In genomic region chr20:62025394-62025793, GRCh38 we compare ENCODE assay signal across 14 cellular contexts. TPM values are rescaled to one million over a fixed set of nuclear protein-coding genes. Genes with fewer than 3 reads are reported as not detected.
A peak's percentile ranks its signal among the peaks of the same experiment; 100 is the strongest.
DNase-seq lines count a peak whose midpoint lies in the region; ATAC-seq, FAIRE-seq and TF ChIP-seq lines count a peak whose summit lies in the region.
"Had no signal": no experiment of that assay in that cellular context is flagged by ENCODE, and none has a peak within 500 bp of the region (broad histone marks: within the 10 kb centered on the region; RNA-seq: fewer than 3 reads in every experiment).

No MANE protein-coding gene starts in this region.

- no peaks in the 10 kb centered on the region for H3K27me3 ChIP-seq in BLaER1 treated with 17β-estradiol and CSF1 and Interleukin-3, amounts not matched to agents 10 nM and 100 nM
- no peaks in the 10 kb centered on the region for H3K27me3 ChIP-seq in GM23338 (ENCODE audit: insufficient read depth)
- no peaks in the 10 kb centered on the region for H3K27me3 ChIP-seq in astrocyte (ENCODE audit: insufficient read depth, low read length)
- H3K27me3 ChIP-seq in neural progenitor cell, result no peaks in the 10 kb centered on the region
- H3K27me3 ChIP-seq in smooth muscle cell (ENCODE audit: low read depth), result no peaks in the 10 kb centered on the region
- H3K27me3 ChIP-seq: sigmoid colon had no signal

- peaks cover 0 to 6% (median 0%) of the 10 kb centered on the region in 11 experiments; a peak in 5 of 22 replicates for H3K36me3 ChIP-seq in BLaER1 treated with 17β-estradiol and CSF1 and Interleukin-3, amounts not matched to agents 10 nM and 100 nM
- H3K36me3 ChIP-seq in GM23338 (ENCODE audit: insufficient read depth) (no peaks in the 10 kb centered on the region), astrocyte (ENCODE audit: insufficient read depth, low read length) (no peaks in the 10 kb centered on the region), neural progenitor cell (no peaks in the 10 kb centered on the region), smooth muscle cell (ENCODE audit: low read depth) (no peaks in the 10 kb centered on the region)
- H3K36me3 ChIP-seq: sigmoid colon, thoracic aorta had no signal

- H4K20me1 ChIP-seq in BLaER1 treated with 17β-estradiol and CSF1 and Interleukin-3, amounts not matched to agents 10 nM and 100 nM, result peaks cover 95 to 100% (median 98%) of the 10 kb centered on the region in 11 experiments
- H4K20me1 ChIP-seq in GM23338 (replicated peaks; ENCODE audit: insufficient read depth), result peaks cover 73% of the 10 kb centered on the region
- H4K20me1 ChIP-seq in astrocyte (ENCODE audit: insufficient read depth, low read length), result peaks cover 94% of the 10 kb centered on the region
- H4K20me1 ChIP-seq in neural progenitor cell (ENCODE audit: low read depth), result peaks cover 95% of the 10 kb centered on the region
- H4K20me1 ChIP-seq in smooth muscle cell (ENCODE audit: low read depth), result peaks cover 93% of the 10 kb centered on the region

- H3K9me3 Mint-ChIP-seq in GM23338, result no peaks in the 10 kb centered on the region
- no peaks in the 10 kb centered on the region for H3K9me3 Mint-ChIP-seq in astrocyte (ENCODE audit: unreplicated experiment)
- H3K9me3 Mint-ChIP-seq in neural progenitor cell, result no peaks in the 10 kb centered on the region
- H3K9me3 Mint-ChIP-seq: activated B cell treated with CpG ODN at 0.5 μM for 24 hours had no signal

- H3K4me3 Mint-ChIP-seq in GM23338 (no peak overlapping the region), astrocyte (ENCODE audit: unreplicated experiment) (no peak overlapping the region), neural progenitor cell (no peak overlapping the region)
- H3K4me3 Mint-ChIP-seq: activated B cell treated with CpG ODN at 0.5 μM for 24 hours had no signal

- H3K9ac ChIP-seq in BLaER1 treated with 17β-estradiol and CSF1 and Interleukin-3, amounts not matched to agents 10 nM and 100 nM, result peak overlapping the region in 8 of 11 experiments; percentile 1 to 72 (median 55); a peak in 8 of 22 replicates
- H3K9ac ChIP-seq in astrocyte (ENCODE audit: low read length) (no peak overlapping the region), neural progenitor cell (no peak overlapping the region), smooth muscle cell (ENCODE audit: low read depth) (no peak overlapping the region)

- H2AFZ ChIP-seq in GM23338 (no peak overlapping the region), astrocyte (ENCODE audit: low read depth, low read length) (no peak overlapping the region), neural progenitor cell (replicated peaks) (no peak overlapping the region), smooth muscle cell (ENCODE audit: low read depth) (no peak overlapping the region)

- DNase-seq in GM23338 (ENCODE audit: low spot score) (no peak), astrocyte (ENCODE audit: low read depth) (no peak), neural progenitor cell (ENCODE audit: low spot score) (no peak), occipital lobe (lab: John Stamatoyannopoulos, UW) (no peak), smooth muscle cell (lab: John Stamatoyannopoulos, UW; ENCODE audit: unreplicated experiment) (no peak), sciatic nerve (ENCODE audit: low spot score) (no peak)
- DNase-seq: activated B cell treated with CpG ODN at 0.5 μM for 24 hours, Caco-2, NCI-H1694 treated with DMSO at 0.1 percent for 48 hours, NCI-H526 treated with DMSO at 0.1 percent for 48 hours, sigmoid colon had no signal

- H3K79me2 ChIP-seq in GM23338 (replicated peaks; ENCODE audit: insufficient read depth), result peaks cover 100% of the 10 kb centered on the region
- H3K79me2 ChIP-seq in astrocyte (ENCODE audit: insufficient read depth, low read length), result peaks cover 84% of the 10 kb centered on the region
- H3K79me2 ChIP-seq in neural progenitor cell (ENCODE audit: low read depth), result peaks cover 98% of the 10 kb centered on the region
- H3K79me2 ChIP-seq in smooth muscle cell (ENCODE audit: low read depth), result peaks cover 60% of the 10 kb centered on the region

- peak overlapping the region; percentile 46 to 87 (median 73) for H3K4me2 ChIP-seq in BLaER1 treated with 17β-estradiol and CSF1 and Interleukin-3, amounts not matched to agents 10 nM and 100 nM
- H3K4me2 ChIP-seq in GM23338, result no peak overlapping the region
- H3K4me2 ChIP-seq in astrocyte (ENCODE audit: low read length), result peak overlapping the region; percentile 23
- H3K4me2 ChIP-seq in neural progenitor cell, result no peak overlapping the region
- H3K4me2 ChIP-seq in smooth muscle cell, result no peak overlapping the region

- peaks cover 23 to 58% (median 51%) of the 10 kb centered on the region in 10 experiments for H3K4me1 ChIP-seq in BLaER1 treated with 17β-estradiol and CSF1 and Interleukin-3, amounts not matched to agents 10 nM and 100 nM
- H3K4me1 ChIP-seq in GM23338 (ENCODE audit: insufficient read depth) (peaks cover 17% of the 10 kb centered on the region), astrocyte (ENCODE audit: insufficient read depth, low read length) (peaks cover 13% of the 10 kb centered on the region), neural progenitor cell (peaks cover 47% of the 10 kb centered on the region), smooth muscle cell (ENCODE audit: low read depth) (peaks cover 9% of the 10 kb centered on the region)
- H3K4me1 ChIP-seq: Caco-2 had no signal

- peaks cover 9% of the 10 kb centered on the region for H3K27me3 Mint-ChIP-seq in GM23338 (ENCODE audit: insufficient read depth, low read depth, poor library complexity)
- no peaks in the 10 kb centered on the region for H3K27me3 Mint-ChIP-seq in astrocyte (ENCODE audit: low read depth, unreplicated experiment)
- H3K27me3 Mint-ChIP-seq in neural progenitor cell (ENCODE audit: insufficient read depth, low read depth), result peaks cover 5% of the 10 kb centered on the region
- H3K27me3 Mint-ChIP-seq: activated B cell treated with CpG ODN at 0.5 μM for 24 hours had no signal

- WGBS in smooth muscle cell (ENCODE audit: low lambda C conversion rate), result 73% methylated on average over 8 of the region's 8 CpGs

- no peak overlapping the region for H3K4me3 ChIP-seq in BLaER1 treated with 17β-estradiol and CSF1 and Interleukin-3, amounts not matched to agents 10 nM and 100 nM
- H3K4me3 ChIP-seq in GM23338, result no peak overlapping the region
- no peak overlapping the region for H3K4me3 ChIP-seq in astrocyte (ENCODE audit: insufficient read depth, low read depth, low read length)
- no peak overlapping the region for H3K4me3 ChIP-seq in neural progenitor cell
- no peak overlapping the region for H3K4me3 ChIP-seq in smooth muscle cell
- H3K4me3 ChIP-seq: sigmoid colon, thoracic aorta had no signal

- H3F3A ChIP-seq in GM23338 (replicated peaks; ENCODE audit: low read depth) (no peaks in the 10 kb centered on the region), neural progenitor cell (ENCODE audit: low read depth) (peaks cover 19% of the 10 kb centered on the region), smooth muscle cell (ENCODE audit: low read depth) (no peaks in the 10 kb centered on the region)

- ATAC-seq in GM23338 (no peak), HG03139 (IDR thresholded peaks at IDR 0.05; ENCODE audit: unreplicated experiment) (no peak), sciatic nerve (no peak)

- peaks cover 0 to 8% (median 0%) of the 10 kb centered on the region in 11 experiments; a peak in 1 of 22 replicates for H3K9me3 ChIP-seq in BLaER1 treated with 17β-estradiol and CSF1 and Interleukin-3, amounts not matched to agents 10 nM and 100 nM (replicated peaks in 1 of 11)
- H3K9me3 ChIP-seq in astrocyte (ENCODE audit: insufficient read depth, low read depth, low read length) (no peaks in the 10 kb centered on the region), neural progenitor cell (ENCODE audit: low read depth) (no peaks in the 10 kb centered on the region), smooth muscle cell (replicated peaks; ENCODE audit: low read depth) (no peaks in the 10 kb centered on the region)
- H3K9me3 ChIP-seq: Caco-2, sigmoid colon, thoracic aorta had no signal

- H3K4me1 Mint-ChIP-seq in GM23338, result peaks cover 54% of the 10 kb centered on the region
- H3K4me1 Mint-ChIP-seq in astrocyte (ENCODE audit: low read depth, unreplicated experiment), result peaks cover 9% of the 10 kb centered on the region
- peaks cover 74% of the 10 kb centered on the region for H3K4me1 Mint-ChIP-seq in neural progenitor cell

- H3K36me3 Mint-ChIP-seq in GM23338 (ENCODE audit: low read depth) (peaks cover 2% of the 10 kb centered on the region; the same call in 1 of the 3 replicates), astrocyte (ENCODE audit: low read depth, unreplicated experiment) (peaks cover 3% of the 10 kb centered on the region), neural progenitor cell (peaks cover 2% of the 10 kb centered on the region)

- H3K9me2 ChIP-seq in GM23338 (ENCODE audit: insufficient read depth), result no peaks in the 10 kb centered on the region

- intact Hi-C loops in sciatic nerve (cut with DNase I), result no loop called here

- peak overlapping the region in 9 of 11 experiments; percentile 30 to 68 (median 46); a peak in 16 of 22 replicates for H3K27ac ChIP-seq in BLaER1 treated with 17β-estradiol and CSF1 and Interleukin-3, amounts not matched to agents 10 nM and 100 nM
- H3K27ac ChIP-seq in GM23338 (ENCODE audit: low read depth) (0 out of 2 replicates have a peak overlapping the region, but pooled peaks have one; percentile 19), astrocyte (ENCODE audit: low read depth, low read length) (no peak overlapping the region), neural progenitor cell (no peak overlapping the region), smooth muscle cell (ENCODE audit: low read depth) (no peak overlapping the region)
- H3K27ac ChIP-seq: thoracic aorta had no signal

- TF ChIP-seq CTCF in GM23338 (conservative IDR thresholded peaks at IDR 0.05; ENCODE audit: low read depth in 2 of 2) (no peak), astrocyte (IDR thresholded peaks at IDR 0.05; ENCODE audit: insufficient read depth, low read depth, low read length) (no peak), neural progenitor cell (IDR thresholded peaks at IDR 0.05) (no peak), smooth muscle cell (IDR thresholded peaks at IDR 0.05; ENCODE audit: borderline replicate concordance, insufficient read depth, poor library complexity, severe bottlenecking) (no peak)

- no peak for FAIRE-seq in astrocyte (lab: Jason Lieb, UNC)

- no peak overlapping the region for H3K27ac Mint-ChIP-seq in GM23338
- no peak overlapping the region for H3K27ac Mint-ChIP-seq in astrocyte (ENCODE audit: unreplicated experiment)
- peak overlapping the region; percentile 51 for H3K27ac Mint-ChIP-seq in neural progenitor cell
- H3K27ac Mint-ChIP-seq: activated B cell treated with CpG ODN at 0.5 μM for 24 hours had no signal

TF ChIP-seq in GM23338, 12 proteins besides CTCF, POLR2A, EP300 and RAD21 (continues in another document):
- no peak for TF ChIP-seq ZNF114 (CRISPR knock-in tag; IDR thresholded peaks at IDR 0.05)
- no peak for TF ChIP-seq POLR2AphosphoS5 (IDR thresholded peaks at IDR 0.05; ENCODE audit: low read depth)
- TF ChIP-seq ZNF331 (CRISPR knock-in tag; IDR thresholded peaks at IDR 0.05; ENCODE audit: low read depth), result no peak

RNA-seq across cellular contexts. Expression of gene TAF4, which starts 40.3 kb away (rescaled TPM):
- total RNA-seq in GM23338 (2014; rRNA removed; shearing (Covaris generic)), result 33.9 and 60.0 TPM in 2 replicates
- polyA plus RNA-seq in GM23338 (2016; fragmentation: Nextera tagmentation; extraction: Ambion mirVana) (7.2 and 7.8 TPM in 2 replicates), smooth muscle cell (0.67 and 0.96 TPM in 2 replicates)
- total RNA-seq in astrocyte (11.8 and 12.6 TPM in 2 replicates), neural progenitor cell (ENCODE audit: low replicate concordance) (9.9 and 10.8 TPM in 2 replicates), occipital lobe (8.6 TPM), smooth muscle cell (7.4 and 8.5 TPM in 2 replicates), sciatic nerve (20.1 TPM)

Comparison
In these comparisons a context has a peak if more than half of its experiments do, and no peak if none do; other contexts are left out.
1. H3K27ac ChIP-seq: peak in BLaER1 treated with 17β-estradiol and CSF1 and Interleukin-3, amounts not matched to agents 10 nM and 100 nM (9 of 11) and GM23338 (single experiment); none in astrocyte (single experiment), neural progenitor cell (single experiment) and smooth muscle cell (single experiment).
2. H3K4me2 ChIP-seq: peak in BLaER1 treated with 17β-estradiol and CSF1 and Interleukin-3, amounts not matched to agents 10 nM and 100 nM (11 of 11) and astrocyte (single experiment); none in GM23338 (single experiment), neural progenitor cell (single experiment) and smooth muscle cell (single experiment).
3. H3K9ac ChIP-seq: peak in BLaER1 treated with 17β-estradiol and CSF1 and Interleukin-3, amounts not matched to agents 10 nM and 100 nM (8 of 11); none in astrocyte (single experiment), neural progenitor cell (single experiment) and smooth muscle cell (single experiment).